3 cellular contexts compared by ENCODE assay signal in the genomic region with DNA sequence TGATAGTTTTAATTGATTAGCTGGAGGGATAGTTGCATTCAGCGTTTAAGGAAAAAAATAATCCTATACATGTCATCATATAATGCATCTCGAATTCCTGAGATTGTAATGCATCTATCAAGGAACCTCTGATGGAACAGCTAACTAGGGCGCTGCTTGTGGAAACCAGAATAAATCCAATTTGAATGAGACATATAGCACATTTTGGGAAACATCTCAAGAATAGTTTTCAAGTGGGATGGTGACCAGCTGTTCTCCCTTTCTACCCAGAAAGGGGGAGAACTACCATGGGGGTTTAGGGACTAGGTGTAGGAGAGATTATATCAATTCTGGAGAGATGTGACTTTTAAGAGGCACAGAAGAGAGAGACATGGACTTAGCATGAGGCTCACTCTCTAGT.
"Had no signal": no experiment of that assay in that cellular context is flagged by ENCODE, and none has a peak within 500 bp of the region (broad histone marks: within the 10 kb centered on the region; RNA-seq: fewer than 3 reads in every experiment).

No MANE protein-coding gene starts in this region.

- DNase-seq: IMR-90 had no signal

- H3K27ac ChIP-seq: HL-60 had no signal

- H3K4me3 ChIP-seq: K562 had no signal
